In the genomic region with DNA sequence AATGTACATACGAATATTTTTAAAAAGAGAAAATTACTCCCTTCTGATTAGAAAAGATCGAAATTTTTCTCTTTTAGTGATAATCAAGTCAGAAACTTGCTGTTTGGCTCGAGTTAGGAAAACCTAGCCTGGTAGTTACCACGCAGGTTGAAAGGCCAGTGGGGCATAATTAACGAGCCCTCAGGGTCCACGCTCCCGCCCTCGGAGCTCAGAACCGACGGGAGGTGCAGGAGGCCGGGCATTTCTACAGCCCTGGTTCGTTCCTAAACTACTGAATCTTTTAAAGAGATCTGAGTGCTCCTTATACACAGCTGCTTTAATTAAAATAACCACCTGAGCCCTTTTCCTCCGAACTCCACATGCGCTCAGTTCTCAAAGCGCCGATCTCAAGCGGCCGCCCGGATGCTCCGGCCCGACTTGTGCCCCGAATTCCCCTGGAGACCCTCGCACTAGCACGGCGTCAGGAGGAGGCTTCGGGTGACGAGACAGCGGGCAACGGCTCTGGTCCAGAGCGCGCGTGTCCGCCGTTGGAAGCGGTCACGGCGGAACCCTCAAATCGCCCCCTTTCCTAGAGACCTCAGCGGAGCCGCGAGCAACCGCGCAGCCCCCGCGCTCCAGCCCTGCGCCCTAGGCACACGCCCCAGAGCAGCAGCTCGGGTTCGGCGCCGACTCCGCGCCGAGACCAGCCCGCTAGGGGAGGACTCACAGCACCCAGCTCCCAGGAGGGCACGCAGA, we compare ENCODE assay signal across 8 cellular contexts. TPM values are rescaled to one million over a fixed set of nuclear protein-coding genes. Genes with fewer than 3 reads are reported as not detected.
DNase-seq lines count a peak whose midpoint lies in the region; ATAC-seq, FAIRE-seq and TF ChIP-seq lines count a peak whose summit lies in the region.

No MANE protein-coding gene starts in this region.

- peak overlapping the region; percentile 64 for H4K91ac ChIP-seq in mesenchymal stem cell (ENCODE audit: low read length)

- H2BK120ac ChIP-seq in mesenchymal stem cell (ENCODE audit: low read depth, low read length): no peak overlapping the region

- H3K4me2 ChIP-seq in Loucy (ENCODE audit: low read depth, low read length, poor library complexity, severe bottlenecking) (peak overlapping the region; percentile 95), mesenchymal stem cell (ENCODE audit: low read length, poor library complexity, severe bottlenecking) (peak overlapping the region; percentile 87)

- H3K4ac ChIP-seq in mesenchymal stem cell (ENCODE audit: low read depth in 1 of 2, low read length in 2 of 2): peak overlapping the region in 1 of 2 experiments; percentile 45

- H3K4me1 ChIP-seq in CD8-positive, alpha-beta memory T cell (ENCODE audit: insufficient read depth, low read length): peaks cover 46% of the 10 kb centered on the region
- H3K4me1 ChIP-seq in Loucy (ENCODE audit: insufficient read depth, low read length, poor library complexity, severe bottlenecking) (peaks cover 40% of the 10 kb centered on the region), mesenchymal stem cell (ENCODE audit: control insufficient read depth, insufficient read depth, low read depth, low read length) (peaks cover 8% of the 10 kb centered on the region), urinary bladder (ENCODE audit: insufficient read depth) (no peaks in the 10 kb centered on the region)

- H3K14ac ChIP-seq in mesenchymal stem cell (ENCODE audit: low read length in 2 of 2): peak overlapping the region in 1 of 2 experiments; percentile 96

- no peaks in the 10 kb centered on the region for H3K9me3 Mint-ChIP-seq in CD8-positive, alpha-beta memory T cell

- peak overlapping the region; percentile 92 to 97 (median 95) for H3K27ac Mint-ChIP-seq in CD8-positive, alpha-beta memory T cell

- peak overlapping the region; percentile 88 to 96 (median 93) for H3K4me3 Mint-ChIP-seq in CD8-positive, alpha-beta memory T cell

- no peak overlapping the region for H4K8ac ChIP-seq in mesenchymal stem cell (ENCODE audit: low read length)

- no peaks in the 10 kb centered on the region for H3K9me2 ChIP-seq in Loucy (replicated peaks; ENCODE audit: low read depth, low read length)

- H2AK5ac ChIP-seq in mesenchymal stem cell (ENCODE audit: low read length, severe bottlenecking): no peak overlapping the region

- no peak for DNase-seq in CD8-positive, alpha-beta memory T cell
- DNase-seq in bronchial epithelial cell (ENCODE audit: low read depth): peak; percentile 15
- no peak for DNase-seq in mesenchymal stem cell
- DNase-seq in SW 1271 (lab: John Stamatoyannopoulos, UW): no peak
- no peak for DNase-seq in NCI-H2196 (lab: John Stamatoyannopoulos, UW; ENCODE audit: unreplicated experiment)

- no peak for FAIRE-seq in bronchial epithelial cell (lab: Jason Lieb, UNC)

- no peaks in the 10 kb centered on the region for H3K36me3 ChIP-seq in CD8-positive, alpha-beta memory T cell (ENCODE audit: insufficient read depth, low read length)
- H3K36me3 ChIP-seq in Loucy (ENCODE audit: insufficient read depth, low read length) (peaks cover 12% of the 10 kb centered on the region; the same call in 1 of the 2 replicates), bronchial epithelial cell (ENCODE audit: control insufficient read depth, insufficient read depth, low read length) (peaks cover 2% of the 10 kb centered on the region), mesenchymal stem cell (ENCODE audit: control insufficient read depth in 1 of 2, insufficient read depth in 2 of 2, low read depth in 1 of 2, low read length in 2 of 2) (peaks cover 7 to 32% of the 10 kb centered on the region in 2 experiments), urinary bladder (ENCODE audit: insufficient read depth) (no peaks in the 10 kb centered on the region)

- ATAC-seq in GM21367 (IDR thresholded peaks at IDR 0.05; ENCODE audit: unreplicated experiment): peak; percentile 2

- POLR2A ChIA-PET in CD8-positive, alpha-beta memory T cell (lab: Charles Lee): interaction anchor here (0.7 to 4.6 kb wide), 7 partner anchors 18 to 883 kb away, joined by 3 to 69 read pairs (median 7); partner anchors contain the start of genes DYNLT2, ERMARD, PDCD2 and PHF10

- peak overlapping the region in 1 of 2 experiments; percentile 99 for H3K23ac ChIP-seq in mesenchymal stem cell (ENCODE audit: low read length in 2 of 2)

- H3K27ac ChIP-seq in CD8-positive, alpha-beta memory T cell (ENCODE audit: low read depth, low read length): peak overlapping the region; percentile 97
- peak overlapping the region; percentile 6 for H3K27ac ChIP-seq in mesenchymal stem cell (ENCODE audit: low read length, poor library complexity, severe bottlenecking)
- peak overlapping the region; percentile 94 for H3K27ac ChIP-seq in urinary bladder (ENCODE audit: low read depth)

- no peaks in the 10 kb centered on the region for H3K27me3 ChIP-seq in CD8-positive, alpha-beta memory T cell (ENCODE audit: insufficient read depth, low read length, poor library complexity, severe bottlenecking)
- H3K27me3 ChIP-seq in Loucy (ENCODE audit: insufficient read depth, low read length, poor library complexity, severe bottlenecking): no peaks in the 10 kb centered on the region
- no peaks in the 10 kb centered on the region for H3K27me3 ChIP-seq in bronchial epithelial cell (ENCODE audit: control insufficient read depth, insufficient read depth, low read length)
- no peaks in the 10 kb centered on the region for H3K27me3 ChIP-seq in mesenchymal stem cell (ENCODE audit: control insufficient read depth in 1 of 2, insufficient read depth in 1 of 2, low read length in 2 of 2)

- WGBS in mesenchymal stem cell: under 1% methylated on average over 50 of the region's 56 CpGs
- WGBS in urinary bladder: under 1% methylated on average over 56 of the region's 56 CpGs

- H3K9ac ChIP-seq in Loucy (ENCODE audit: low read depth, low read length, poor library complexity, severe bottlenecking) (peak overlapping the region; percentile 94), mesenchymal stem cell (ENCODE audit: low read length) (peak overlapping the region; percentile 95)

- H3F3A ChIP-seq in Loucy (ENCODE audit: low read depth): no peaks in the 10 kb centered on the region

- peak overlapping the region; percentile 40 to 98 for H3K18ac ChIP-seq in mesenchymal stem cell (ENCODE audit: low read depth in 1 of 2, low read length in 2 of 2)

- no peak overlapping the region for H2BK15ac ChIP-seq in mesenchymal stem cell (ENCODE audit: low read depth, poor library complexity, severe bottlenecking)

- H2BK12ac ChIP-seq in mesenchymal stem cell (ENCODE audit: low read length in 2 of 2): no peak overlapping the region

- peaks cover 0 to 2% of the 10 kb centered on the region in 2 donors for H3K27me3 Mint-ChIP-seq in CD8-positive, alpha-beta memory T cell

- H3K79me1 ChIP-seq in mesenchymal stem cell (replicated peaks; ENCODE audit: low read length, poor library complexity, severe bottlenecking): peaks cover 23% of the 10 kb centered on the region

- H2BK5ac ChIP-seq in mesenchymal stem cell (ENCODE audit: low read depth, low read length, poor library complexity, severe bottlenecking): no peak overlapping the region

- H2AFZ ChIP-seq in Loucy (ENCODE audit: low read length): peak overlapping the region; percentile 97
- peak overlapping the region; percentile 65 for H2AFZ ChIP-seq in mesenchymal stem cell (ENCODE audit: low read depth, low read length)

- H3K4me3 ChIP-seq in CD8-positive, alpha-beta memory T cell (ENCODE audit: low read length): peak overlapping the region; percentile 95
- H3K4me3 ChIP-seq in Loucy (ENCODE audit: low read length, poor library complexity, severe bottlenecking) (peak overlapping the region; percentile 97), bronchial epithelial cell (ENCODE audit: low read depth, low read length) (peak overlapping the region; percentile 79), mesenchymal stem cell (ENCODE audit: insufficient read depth in 1 of 2, low read depth in 1 of 2, low read length in 2 of 2) (peak overlapping the region; percentile 86 to 94), urinary bladder (ENCODE audit: low read depth, low read length) (peak overlapping the region; percentile 88)

- peaks cover 42% of the 10 kb centered on the region for H3K79me2 ChIP-seq in Loucy (ENCODE audit: insufficient read depth, low read length)

- H3K9me3 ChIP-seq in CD8-positive, alpha-beta memory T cell (ENCODE audit: low read length): no peaks in the 10 kb centered on the region
- H3K9me3 ChIP-seq in Loucy (ENCODE audit: insufficient read depth, low read depth, low read length) (no peaks in the 10 kb centered on the region; the same call in 1 of the 2 replicates), mesenchymal stem cell (ENCODE audit: control insufficient read depth, low read length) (no peaks in the 10 kb centered on the region)

- peaks cover 11% of the 10 kb centered on the region for H4K20me1 ChIP-seq in Loucy (ENCODE audit: insufficient read depth, low read length, poor library complexity, severe bottlenecking)

- TF ChIP-seq CTCF in Loucy (conservative IDR thresholded peaks at IDR 0.05; ENCODE audit: low read length) (no peak), bronchial epithelial cell (IDR thresholded peaks at IDR 0.05; ENCODE audit: insufficient read depth, low read length, severe bottlenecking) (no peak)

- peaks cover 0 to 32% (median 1%) of the 10 kb centered on the region in 3 donors for H3K36me3 Mint-ChIP-seq in CD8-positive, alpha-beta memory T cell

- CTCF ChIA-PET in CD8-positive, alpha-beta memory T cell (lab: Charles Lee): interaction anchor here (1.1 to 1.9 kb wide), 4 partner anchors 8 to 852 kb away, joined by 3 to 12 read pairs (median 5); partner anchors contain the start of gene PSMB1

- peaks cover 45 to 50% (median 49%) of the 10 kb centered on the region in 3 donors for H3K4me1 Mint-ChIP-seq in CD8-positive, alpha-beta memory T cell

RNA-seq across cellular contexts. Expression of gene WDR27, which starts 0.4 kb away (rescaled TPM):
- 10 to 100 TPM; 24.5 to 29.4 TPM for total RNA-seq in CD8-positive, alpha-beta memory T cell
- polyA plus RNA-seq in CD8-positive, alpha-beta memory T cell: 7.4 TPM
- 16.8 and 21.8 TPM in 2 replicates for total RNA-seq in bronchial epithelial cell
- 7.1 TPM for polyA plus RNA-seq in mesenchymal stem cell (2013, experiment 1 of 2)
- 7.3 TPM for polyA plus RNA-seq in mesenchymal stem cell (2013, experiment 2 of 2)
- 54.5 TPM for total RNA-seq in urinary bladder
- polyA plus RNA-seq in urinary bladder: 15.9 TPM

RNA-seq across cellular contexts. Expression of gene C6orf120, which starts 0.5 kb away (rescaled TPM):
- total RNA-seq in CD8-positive, alpha-beta memory T cell: 10 to 100 TPM; 23.6 to 25.5 TPM
- polyA plus RNA-seq in CD8-positive, alpha-beta memory T cell: 8.9 TPM
- total RNA-seq in bronchial epithelial cell (17.4 and 17.6 TPM in 2 replicates), urinary bladder (48.2 TPM)
- polyA plus RNA-seq in mesenchymal stem cell (2013, experiment 1 of 2): 38.5 TPM
- 41.4 TPM for polyA plus RNA-seq in mesenchymal stem cell (2013, experiment 2 of 2)
- polyA plus RNA-seq in urinary bladder: 21.7 TPM

RNA-seq across cellular contexts. Expression of gene PHF10, which starts 22.9 kb away (rescaled TPM):
- total RNA-seq in CD8-positive, alpha-beta memory T cell: 10 to 100 TPM; 69.6 to 71.5 TPM
- 17.6 TPM for polyA plus RNA-seq in CD8-positive, alpha-beta memory T cell
- total RNA-seq in bronchial epithelial cell: 13.4 and 14.0 TPM in 2 replicates
- 19.9 TPM for polyA plus RNA-seq in mesenchymal stem cell (2013, experiment 1 of 2)
- polyA plus RNA-seq in mesenchymal stem cell (2013, experiment 2 of 2): 19.4 TPM
- 76.1 TPM for total RNA-seq in urinary bladder
- 44.2 TPM for polyA plus RNA-seq in urinary bladder

RNA-seq across cellular contexts. Expression of gene DYNLT2, which starts 50.0 kb away (rescaled TPM):
- 1 to 10 TPM; 1.4 to 1.9 TPM for total RNA-seq in CD8-positive, alpha-beta memory T cell
- 0.67 TPM for polyA plus RNA-seq in CD8-positive, alpha-beta memory T cell
- total RNA-seq in bronchial epithelial cell (1.0 and 1.1 TPM in 2 replicates), urinary bladder (2.4 TPM)
- 0.48 TPM for polyA plus RNA-seq in mesenchymal stem cell (2013, experiment 1 of 2)
- polyA plus RNA-seq in mesenchymal stem cell (2013, experiment 2 of 2): 0.27 TPM
- 1.6 TPM for polyA plus RNA-seq in urinary bladder

RNA-seq across cellular contexts. Expression of gene ERMARD, which starts 50.0 kb away (rescaled TPM):
- total RNA-seq in CD8-positive, alpha-beta memory T cell: 10 to 100 TPM; 26.2 to 27.9 TPM
- 12.1 TPM for polyA plus RNA-seq in CD8-positive, alpha-beta memory T cell
- total RNA-seq in bronchial epithelial cell (25.1 and 25.8 TPM in 2 replicates), urinary bladder (34.9 TPM)
- polyA plus RNA-seq in mesenchymal stem cell (2013, experiment 1 of 2): 8.0 TPM
- 10.8 TPM for polyA plus RNA-seq in mesenchymal stem cell (2013, experiment 2 of 2)
- polyA plus RNA-seq in urinary bladder: 19.7 TPM

Comparison
In these comparisons a context has a peak if more than half of its experiments do, and no peak if none do; other contexts are left out.
1. H3K27ac ChIP-seq: peak in every context shown above with its lines; median percentile 97 in CD8-positive, alpha-beta memory T cell; 94 in urinary bladder; 6 in mesenchymal stem cell.